ENCODE assay signal across 1 cellular context in the genomic region with DNA sequence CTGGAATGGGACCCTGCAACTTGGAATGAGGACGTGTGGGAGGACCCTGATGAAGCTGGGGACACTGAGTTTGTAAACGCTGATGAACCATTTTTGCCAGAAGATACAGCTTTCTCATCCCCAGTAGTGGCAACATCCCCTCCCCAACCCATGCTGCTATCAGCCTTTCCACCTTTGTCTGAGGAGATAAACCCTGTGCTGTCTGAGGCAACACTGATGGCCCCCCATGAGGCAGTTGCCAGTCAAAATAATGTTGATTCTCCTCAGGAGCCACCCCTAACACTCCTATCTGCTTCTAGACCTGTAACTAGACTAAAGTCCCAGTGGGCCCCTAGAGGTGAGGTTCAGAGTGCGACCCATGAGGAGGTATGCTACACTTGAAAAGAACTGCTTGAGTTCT.
TF ChIP-seq lines count a peak whose summit lies in the region.

No MANE protein-coding gene starts in this region.

TF ChIP-seq in K562, 482 proteins besides CTCF, POLR2A, EP300 and RAD21 (continues in another document):
- TF ChIP-seq PTRF (tag; IDR thresholded peaks at IDR 0.05) (no peak), ZNF707 (CRISPR knock-in tag; conservative IDR thresholded peaks at IDR 0.05) (no peak), BRF1 (IDR thresholded peaks at IDR 0.05; ENCODE audit: borderline replicate concordance, extremely low read depth, insufficient read length) (no peak), ZNF134 (CRISPR knock-in tag; conservative IDR thresholded peaks at IDR 0.05) (no peak), RFX5 (IDR thresholded peaks at IDR 0.05; ENCODE audit: low read depth, low read length) (no peak), ZNF217 (CRISPR knock-in tag; IDR thresholded peaks at IDR 0.05) (no peak), PHF20 (IDR thresholded peaks at IDR 0.05; ENCODE audit: partially characterized antibody) (no peak), ZKSCAN8 (CRISPR knock-in tag; IDR thresholded peaks at IDR 0.05) (no peak), ZNF12 (CRISPR knock-in tag; IDR thresholded peaks at IDR 0.05) (no peak), MAFG (tag; conservative IDR thresholded peaks at IDR 0.05) (no peak), E2F3 (CRISPR knock-in tag; IDR thresholded peaks at IDR 0.05) (no peak), OTX1 (CRISPR knock-in tag; IDR thresholded peaks at IDR 0.05) (no peak), ZNF263 (CRISPR knock-in tag; IDR thresholded peaks at IDR 0.05; ENCODE audit: borderline replicate concordance) (no peak), ZNF512 (tag; IDR thresholded peaks at IDR 0.05) (no peak), SAFB (IDR thresholded peaks at IDR 0.05; ENCODE audit: borderline replicate concordance, low read depth, low read length) (no peak), HMBOX1 (IDR thresholded peaks at IDR 0.05) (0 out of 2 replicates have a peak, but pooled peaks have one; percentile 22), ZBTB33 (CRISPR knock-in tag; IDR thresholded peaks at IDR 0.05) (no peak), ZNF146 (CRISPR knock-in tag; IDR thresholded peaks at IDR 0.05; ENCODE audit: unreplicated experiment) (no peak), ARID1B (IDR thresholded peaks at IDR 0.05) (peak; percentile 88), DACH1 (IDR thresholded peaks at IDR 0.05; ENCODE audit: partially characterized antibody) (no peak), NCOA2 (IDR thresholded peaks at IDR 0.05; ENCODE audit: partially characterized antibody in 2 of 2) (no peak), ZNF324 (CRISPR knock-in tag; IDR thresholded peaks at IDR 0.05) (no peak), NFIC (IDR thresholded peaks at IDR 0.05) (peak; percentile 48; the same call in 1 of the 2 replicates), ARID2 (IDR thresholded peaks at IDR 0.05) (no peak)
- TF ChIP-seq, protein P1, sequence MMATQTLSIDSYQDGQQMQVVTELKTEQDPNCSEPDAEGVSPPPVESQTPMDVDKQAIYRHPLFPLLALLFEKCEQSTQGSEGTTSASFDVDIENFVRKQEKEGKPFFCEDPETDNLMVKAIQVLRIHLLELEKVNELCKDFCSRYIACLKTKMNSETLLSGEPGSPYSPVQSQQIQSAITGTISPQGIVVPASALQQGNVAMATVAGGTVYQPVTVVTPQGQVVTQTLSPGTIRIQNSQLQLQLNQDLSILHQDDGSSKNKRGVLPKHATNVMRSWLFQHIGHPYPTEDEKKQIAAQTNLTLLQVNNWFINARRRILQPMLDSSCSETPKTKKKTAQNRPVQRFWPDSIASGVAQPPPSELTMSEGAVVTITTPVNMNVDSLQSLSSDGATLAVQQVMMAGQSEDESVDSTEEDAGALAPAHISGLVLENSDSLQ (IDR thresholded peaks at IDR 0.05) = peak; percentile 84
- TF ChIP-seq, protein P2, sequence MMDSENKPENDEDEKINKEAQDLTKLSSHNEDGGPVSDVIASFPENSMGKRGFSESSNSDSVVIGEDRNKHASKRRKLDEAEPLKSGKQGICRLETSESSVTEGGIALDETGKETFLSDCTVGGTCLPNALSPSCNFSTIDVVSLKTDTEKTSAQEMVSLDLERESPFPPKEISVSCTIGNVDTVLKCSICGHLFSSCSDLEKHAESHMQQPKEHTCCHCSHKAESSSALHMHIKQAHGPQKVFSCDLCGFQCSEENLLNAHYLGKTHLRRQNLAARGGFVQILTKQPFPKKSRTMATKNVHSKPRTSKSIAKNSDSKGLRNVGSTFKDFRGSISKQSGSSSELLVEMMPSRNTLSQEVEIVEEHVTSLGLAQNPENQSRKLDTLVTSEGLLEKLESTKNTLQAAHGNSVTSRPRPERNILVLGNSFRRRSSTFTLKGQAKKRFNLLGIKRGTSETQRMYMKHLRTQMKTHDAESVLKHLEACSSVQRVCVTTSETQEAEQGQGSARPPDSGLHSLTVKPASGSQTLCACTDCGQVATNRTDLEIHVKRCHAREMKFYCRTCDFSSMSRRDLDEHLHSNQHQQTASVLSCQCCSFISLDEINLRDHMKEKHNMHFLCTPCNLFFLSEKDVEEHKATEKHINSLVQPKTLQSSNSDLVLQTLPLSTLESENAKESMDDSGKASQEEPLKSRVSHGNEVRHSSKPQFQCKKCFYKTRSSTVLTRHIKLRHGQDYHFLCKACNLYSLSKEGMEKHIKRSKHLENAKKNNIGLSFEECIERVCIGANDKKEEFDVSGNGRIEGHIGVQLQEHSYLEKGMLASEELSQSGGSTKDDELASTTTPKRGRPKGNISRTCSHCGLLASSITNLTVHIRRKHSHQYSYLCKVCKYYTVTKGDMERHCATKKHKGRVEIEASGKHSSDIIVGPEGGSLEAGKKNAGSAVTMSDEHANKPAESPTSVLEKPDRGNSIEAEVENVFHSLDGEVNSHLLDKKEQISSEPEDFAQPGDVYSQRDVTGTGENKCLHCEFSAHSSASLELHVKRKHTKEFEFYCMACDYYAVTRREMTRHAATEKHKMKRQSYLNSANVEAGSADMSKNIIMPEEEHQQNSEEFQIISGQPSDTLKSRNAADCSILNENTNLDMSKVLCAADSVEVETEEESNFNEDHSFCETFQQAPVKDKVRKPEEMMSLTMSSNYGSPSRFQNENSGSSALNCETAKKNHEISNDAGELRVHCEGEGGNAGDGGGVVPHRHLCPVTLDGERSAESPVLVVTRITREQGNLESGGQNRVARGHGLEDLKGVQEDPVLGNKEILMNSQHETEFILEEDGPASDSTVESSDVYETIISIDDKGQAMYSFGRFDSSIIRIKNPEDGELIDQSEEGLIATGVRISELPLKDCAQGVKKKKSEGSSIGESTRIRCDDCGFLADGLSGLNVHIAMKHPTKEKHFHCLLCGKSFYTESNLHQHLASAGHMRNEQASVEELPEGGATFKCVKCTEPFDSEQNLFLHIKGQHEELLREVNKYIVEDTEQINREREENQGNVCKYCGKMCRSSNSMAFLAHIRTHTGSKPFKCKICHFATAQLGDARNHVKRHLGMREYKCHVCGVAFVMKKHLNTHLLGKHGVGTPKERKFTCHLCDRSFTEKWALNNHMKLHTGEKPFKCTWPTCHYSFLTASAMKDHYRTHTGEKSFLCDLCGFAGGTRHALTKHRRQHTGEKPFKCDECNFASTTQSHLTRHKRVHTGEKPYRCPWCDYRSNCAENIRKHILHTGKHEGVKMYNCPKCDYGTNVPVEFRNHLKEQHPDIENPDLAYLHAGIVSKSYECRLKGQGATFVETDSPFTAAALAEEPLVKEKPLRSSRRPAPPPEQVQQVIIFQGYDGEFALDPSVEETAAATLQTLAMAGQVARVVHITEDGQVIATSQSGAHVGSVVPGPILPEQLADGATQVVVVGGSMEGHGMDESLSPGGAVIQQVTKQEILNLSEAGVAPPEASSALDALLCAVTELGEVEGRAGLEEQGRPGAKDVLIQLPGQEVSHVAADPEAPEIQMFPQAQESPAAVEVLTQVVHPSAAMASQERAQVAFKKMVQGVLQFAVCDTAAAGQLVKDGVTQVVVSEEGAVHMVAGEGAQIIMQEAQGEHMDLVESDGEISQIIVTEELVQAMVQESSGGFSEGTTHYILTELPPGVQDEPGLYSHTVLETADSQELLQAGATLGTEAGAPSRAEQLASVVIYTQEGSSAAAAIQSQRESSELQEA (IDR thresholded peaks at IDR 0.05; ENCODE audit: low read depth) = no peak
- TF ChIP-seq, protein P3, sequence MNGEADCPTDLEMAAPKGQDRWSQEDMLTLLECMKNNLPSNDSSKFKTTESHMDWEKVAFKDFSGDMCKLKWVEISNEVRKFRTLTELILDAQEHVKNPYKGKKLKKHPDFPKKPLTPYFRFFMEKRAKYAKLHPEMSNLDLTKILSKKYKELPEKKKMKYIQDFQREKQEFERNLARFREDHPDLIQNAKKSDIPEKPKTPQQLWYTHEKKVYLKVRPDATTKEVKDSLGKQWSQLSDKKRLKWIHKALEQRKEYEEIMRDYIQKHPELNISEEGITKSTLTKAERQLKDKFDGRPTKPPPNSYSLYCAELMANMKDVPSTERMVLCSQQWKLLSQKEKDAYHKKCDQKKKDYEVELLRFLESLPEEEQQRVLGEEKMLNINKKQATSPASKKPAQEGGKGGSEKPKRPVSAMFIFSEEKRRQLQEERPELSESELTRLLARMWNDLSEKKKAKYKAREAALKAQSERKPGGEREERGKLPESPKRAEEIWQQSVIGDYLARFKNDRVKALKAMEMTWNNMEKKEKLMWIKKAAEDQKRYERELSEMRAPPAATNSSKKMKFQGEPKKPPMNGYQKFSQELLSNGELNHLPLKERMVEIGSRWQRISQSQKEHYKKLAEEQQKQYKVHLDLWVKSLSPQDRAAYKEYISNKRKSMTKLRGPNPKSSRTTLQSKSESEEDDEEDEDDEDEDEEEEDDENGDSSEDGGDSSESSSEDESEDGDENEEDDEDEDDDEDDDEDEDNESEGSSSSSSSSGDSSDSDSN (IDR thresholded peaks at IDR 0.05; ENCODE audit: borderline replicate concordance in 1 of 2, low read depth in 2 of 2, low read length in 2 of 2) = no peak
- TF ChIP-seq, protein P4, sequence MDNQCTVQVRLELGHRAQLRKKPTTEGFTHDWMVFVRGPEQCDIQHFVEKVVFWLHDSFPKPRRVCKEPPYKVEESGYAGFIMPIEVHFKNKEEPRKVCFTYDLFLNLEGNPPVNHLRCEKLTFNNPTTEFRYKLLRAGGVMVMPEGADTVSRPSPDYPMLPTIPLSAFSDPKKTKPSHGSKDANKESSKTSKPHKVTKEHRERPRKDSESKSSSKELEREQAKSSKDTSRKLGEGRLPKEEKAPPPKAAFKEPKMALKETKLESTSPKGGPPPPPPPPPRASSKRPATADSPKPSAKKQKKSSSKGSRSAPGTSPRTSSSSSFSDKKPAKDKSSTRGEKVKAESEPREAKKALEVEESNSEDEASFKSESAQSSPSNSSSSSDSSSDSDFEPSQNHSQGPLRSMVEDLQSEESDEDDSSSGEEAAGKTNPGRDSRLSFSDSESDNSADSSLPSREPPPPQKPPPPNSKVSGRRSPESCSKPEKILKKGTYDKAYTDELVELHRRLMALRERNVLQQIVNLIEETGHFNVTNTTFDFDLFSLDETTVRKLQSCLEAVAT (IDR thresholded peaks at IDR 0.05) = no peak
- TF ChIP-seq, protein P5, sequence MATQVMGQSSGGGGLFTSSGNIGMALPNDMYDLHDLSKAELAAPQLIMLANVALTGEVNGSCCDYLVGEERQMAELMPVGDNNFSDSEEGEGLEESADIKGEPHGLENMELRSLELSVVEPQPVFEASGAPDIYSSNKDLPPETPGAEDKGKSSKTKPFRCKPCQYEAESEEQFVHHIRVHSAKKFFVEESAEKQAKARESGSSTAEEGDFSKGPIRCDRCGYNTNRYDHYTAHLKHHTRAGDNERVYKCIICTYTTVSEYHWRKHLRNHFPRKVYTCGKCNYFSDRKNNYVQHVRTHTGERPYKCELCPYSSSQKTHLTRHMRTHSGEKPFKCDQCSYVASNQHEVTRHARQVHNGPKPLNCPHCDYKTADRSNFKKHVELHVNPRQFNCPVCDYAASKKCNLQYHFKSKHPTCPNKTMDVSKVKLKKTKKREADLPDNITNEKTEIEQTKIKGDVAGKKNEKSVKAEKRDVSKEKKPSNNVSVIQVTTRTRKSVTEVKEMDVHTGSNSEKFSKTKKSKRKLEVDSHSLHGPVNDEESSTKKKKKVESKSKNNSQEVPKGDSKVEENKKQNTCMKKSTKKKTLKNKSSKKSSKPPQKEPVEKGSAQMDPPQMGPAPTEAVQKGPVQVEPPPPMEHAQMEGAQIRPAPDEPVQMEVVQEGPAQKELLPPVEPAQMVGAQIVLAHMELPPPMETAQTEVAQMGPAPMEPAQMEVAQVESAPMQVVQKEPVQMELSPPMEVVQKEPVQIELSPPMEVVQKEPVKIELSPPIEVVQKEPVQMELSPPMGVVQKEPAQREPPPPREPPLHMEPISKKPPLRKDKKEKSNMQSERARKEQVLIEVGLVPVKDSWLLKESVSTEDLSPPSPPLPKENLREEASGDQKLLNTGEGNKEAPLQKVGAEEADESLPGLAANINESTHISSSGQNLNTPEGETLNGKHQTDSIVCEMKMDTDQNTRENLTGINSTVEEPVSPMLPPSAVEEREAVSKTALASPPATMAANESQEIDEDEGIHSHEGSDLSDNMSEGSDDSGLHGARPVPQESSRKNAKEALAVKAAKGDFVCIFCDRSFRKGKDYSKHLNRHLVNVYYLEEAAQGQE (CRISPR knock-in tag; IDR thresholded peaks at IDR 0.05; ENCODE audit: low read depth) = no peak
